Comparison of ENCODE assay signal across 10 cellular contexts in the genomic region with DNA sequence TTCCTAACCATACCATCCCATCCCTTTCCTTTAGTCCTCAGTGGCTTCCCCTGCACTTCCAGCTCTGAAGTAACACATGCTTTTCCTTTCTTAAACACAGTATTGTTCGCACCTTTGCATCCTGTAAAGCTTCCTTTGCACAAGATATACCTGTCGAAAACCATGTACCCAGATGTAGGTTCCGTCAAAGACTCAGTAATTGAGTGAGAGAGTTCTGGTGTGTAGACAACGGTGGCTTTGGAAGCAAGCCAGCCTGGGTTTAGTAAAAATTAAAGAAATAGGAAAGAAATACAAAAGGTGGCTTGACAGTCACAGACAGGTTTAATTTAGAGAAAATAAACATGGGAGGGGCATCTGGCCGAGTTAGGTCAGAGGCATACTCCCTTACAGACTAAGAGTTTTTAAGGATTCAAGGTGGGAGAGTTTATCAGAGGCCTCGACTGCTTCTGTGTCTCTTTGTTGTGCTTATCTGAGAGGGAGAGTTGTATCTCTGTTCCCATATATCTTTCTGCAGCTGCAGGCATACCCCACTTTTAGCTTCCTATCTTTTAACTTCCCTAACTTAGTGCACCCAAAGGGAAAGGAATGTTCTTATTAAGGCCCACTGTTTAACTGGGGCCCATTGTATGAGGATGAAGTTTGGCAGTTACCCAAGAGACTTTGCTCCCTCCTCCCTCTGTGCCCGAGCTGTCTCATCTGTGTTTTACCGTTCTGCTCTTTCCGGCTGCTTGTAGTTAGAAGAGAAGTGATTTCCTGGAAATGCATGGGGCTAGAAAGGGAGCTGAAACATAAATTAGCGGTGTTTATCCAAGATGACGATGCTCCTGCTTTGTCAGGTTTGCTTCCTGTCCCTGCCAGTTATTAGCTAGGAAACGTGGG. TPM values are rescaled to one million over a fixed set of nuclear protein-coding genes. Genes with fewer than 3 reads are reported as not detected.
DNase-seq lines count a peak whose midpoint lies in the region; ATAC-seq, FAIRE-seq and TF ChIP-seq lines count a peak whose summit lies in the region.
"Not testable (repeated sequence)": the region's sequence is repeated elsewhere in the genome, so short reads cannot be mapped to it uniquely, and the experiment has no call there.
"Had no signal": no experiment of that assay in that cellular context is flagged by ENCODE, and none has a peak within 500 bp of the region (broad histone marks: within the 10 kb centered on the region; RNA-seq: fewer than 3 reads in every experiment).

No MANE protein-coding gene starts in this region.

- H3K4me1 ChIP-seq in IMR-90 (ENCODE audit: control insufficient read depth, insufficient read depth, low read length); K562 (replicated peaks in 1 of 2; ENCODE audit: control insufficient read depth in 2 of 2, insufficient read depth in 2 of 2, low read length in 2 of 2); HepG2 (ENCODE audit: insufficient read depth, low read length); pancreas: not testable (repeated sequence)

- H2BK15ac ChIP-seq in IMR-90 (ENCODE audit: low read depth, low read length), result not testable (repeated sequence)

- TF ChIP-seq EP300 in K562 (IDR thresholded peaks at IDR 0.05; ENCODE audit: low read length); HepG2 (IDR thresholded peaks at IDR 0.05; ENCODE audit: low read depth in 2 of 2, low read length in 2 of 2); HepG2 (CRISPR knock-in tag; IDR thresholded peaks at IDR 0.05; ENCODE audit: borderline replicate concordance): not testable (repeated sequence)

- not testable (repeated sequence) for H3K79me2 ChIP-seq in K562 (ENCODE audit: control insufficient read depth, insufficient read depth, low read length); HepG2 (ENCODE audit: insufficient read depth, low read length)

- not testable (repeated sequence) for H3K27me3 ChIP-seq in IMR-90 (ENCODE audit: control insufficient read depth, insufficient read depth, low read length); K562 (ENCODE audit: control insufficient read depth in 2 of 2, insufficient read depth in 2 of 2, low read length in 2 of 2); HepG2 (ENCODE audit: control insufficient read depth in 1 of 2, insufficient read depth in 2 of 2, low read length in 2 of 2); pancreas

- TF ChIP-seq RAD21 in IMR-90 (IDR thresholded peaks at IDR 0.05; ENCODE audit: low read length); K562 (CRISPR knock-in tag; conservative IDR thresholded peaks at IDR 0.05 in 1 of 2, IDR thresholded peaks at IDR 0.05 in 1 of 2); HepG2 (CRISPR knock-in tag; IDR thresholded peaks at IDR 0.05): not testable (repeated sequence)

- H4K20me1 ChIP-seq in IMR-90 (ENCODE audit: insufficient read depth, low read length); K562 (replicated peaks; ENCODE audit: control insufficient read depth, insufficient read depth, low read length); HepG2 (ENCODE audit: insufficient read depth, low read length): not testable (repeated sequence)

- H4K8ac ChIP-seq in IMR-90 (ENCODE audit: low read depth in 2 of 2, low read length in 2 of 2), result not testable (repeated sequence)

- not testable (repeated sequence) for H3K14ac ChIP-seq in IMR-90 (replicated peaks; ENCODE audit: low read depth, low read length)

- H3K4me3 Mint-ChIP-seq in T-helper 17 cell; activated T-cell treated with anti-CD3 and anti-CD28 coated beads, Interleukin-2, amount 50 U/mL, for 4 hours: not testable (repeated sequence)

- not testable (repeated sequence) for H4K5ac ChIP-seq in IMR-90 (ENCODE audit: low read depth, low read length)

- H3K4ac ChIP-seq in IMR-90 (ENCODE audit: low read depth, low read length), result not testable (repeated sequence)

- H3K36me3 ChIP-seq in IMR-90 (ENCODE audit: control insufficient read depth, insufficient read depth, low read length); K562 (ENCODE audit: control insufficient read depth, insufficient read depth, low read length); HepG2 (replicated peaks in 1 of 2; ENCODE audit: control insufficient read depth in 1 of 2, insufficient read depth in 2 of 2, low read length in 2 of 2); pancreas: not testable (repeated sequence)

- not testable (repeated sequence) for H3K9me3 ChIP-seq in IMR-90 (ENCODE audit: control insufficient read depth, insufficient read depth, low read length); T-helper 17 cell (ENCODE audit: control insufficient read depth, low read length, poor library complexity, severe bottlenecking); K562 (replicated peaks; ENCODE audit: control insufficient read depth, insufficient read depth, low read depth, low read length); HepG2 (ENCODE audit: low read length); pancreas

- H3K4me1 Mint-ChIP-seq in T-helper 17 cell; activated T-cell treated with anti-CD3 and anti-CD28 coated beads, Interleukin-2, amount 50 U/mL, for 4 hours (ENCODE audit: low read depth): not testable (repeated sequence)

- intact Hi-C loops in IMR-90 (cut with micrococcal nuclease); K562 (cut with micrococcal nuclease); HepG2 (cut with micrococcal nuclease; ENCODE audit: unreplicated experiment); pancreas (cut with DNase I): not testable (repeated sequence)

- POLR2A ChIA-PET in IMR-90 (lab: Charles Lee; ENCODE audit: unreplicated experiment); K562 (lab: Yijun Ruan, JAX); HepG2 (lab: Yijun Ruan, JAX): not testable (repeated sequence)

- WGBS in IMR-90 (ENCODE audit: extremely low coverage in 2 of 2, insufficient read length in 1 of 2), 2 experiments, result no CpG with 5 or more reads among the region's 12 CpGs
- WGBS in K562 (ENCODE audit: insufficient coverage, low coverage, missing lambda C conversion rate), result no CpG with 5 or more reads among the region's 12 CpGs
- WGBS in HepG2 (ENCODE audit: low lambda C conversion rate), result no CpG with 5 or more reads among the region's 12 CpGs
- WGBS in pancreas, 2 donors, result no CpG with 5 or more reads among the region's 12 CpGs

- H4K91ac ChIP-seq in IMR-90 (ENCODE audit: insufficient read depth, low read depth, low read length), result not testable (repeated sequence)

- not testable (repeated sequence) for H3K23ac ChIP-seq in IMR-90 (ENCODE audit: low read depth, low read length)

- not testable (repeated sequence) for H3K9me3 Mint-ChIP-seq in activated T-cell treated with anti-CD3 and anti-CD28 coated beads, Interleukin-2, amount 50 U/mL, for 4 hours

- not testable (repeated sequence) for H3K27ac ChIP-seq in IMR-90 (ENCODE audit: insufficient read depth, low read length); K562 (ENCODE audit: extremely low read depth, low read depth, low read length); HepG2 (ENCODE audit: extremely low read length, insufficient read depth, low read length); pancreas

- peak; percentile 53 for ATAC-seq in GM18861 (IDR thresholded peaks at IDR 0.05; ENCODE audit: unreplicated experiment)
- ATAC-seq in IMR-90 (ENCODE audit: low read depth), result peak; percentile 32; the same call in 1 of the 2 replicates
- peak; percentile 76 for ATAC-seq in T-helper 17 cell
- peak; percentile 68 to 81 for ATAC-seq in activated T-cell treated with anti-CD3 and anti-CD28 coated beads, Interleukin-2, amount 50 U/mL, for 4 hours
- peak; percentile 84 for ATAC-seq in K562
- peak; percentile 91 for ATAC-seq in HepG2
- ATAC-seq in pancreas, result peak in 3 of 4 donors; percentile 25 to 58 (median 42)

- H2BK20ac ChIP-seq in IMR-90 (ENCODE audit: low read depth, low read length), result not testable (repeated sequence)

- H2AK9ac ChIP-seq in IMR-90 (replicated peaks; ENCODE audit: low read depth, low read length, poor library complexity), result not testable (repeated sequence)

- DNase-seq in IMR-90; T-helper 17 cell; activated T-cell treated with anti-CD3 and anti-CD28 coated beads, Interleukin-2, amount 50 U/mL, for 4 hours; K562 (ENCODE audit: extremely low read depth in 1 of 4, low spot score in 3 of 4); HepG2 (ENCODE audit: low spot score); pancreas: not testable (repeated sequence)

- H3K18ac ChIP-seq in IMR-90 (ENCODE audit: low read depth, low read length), result not testable (repeated sequence)

- not testable (repeated sequence) for FAIRE-seq in K562 (lab: Jason Lieb, UNC); HepG2 (lab: Jason Lieb, UNC); pancreas (lab: Jason Lieb, UNC)

- not testable (repeated sequence) for H3K36me3 Mint-ChIP-seq in T-helper 17 cell (ENCODE audit: low read depth); activated T-cell treated with anti-CD3 and anti-CD28 coated beads, Interleukin-2, amount 50 U/mL, for 4 hours (ENCODE audit: insufficient read depth)

- H3K56ac ChIP-seq in IMR-90 (ENCODE audit: extremely low read depth, insufficient read depth, low read length), result not testable (repeated sequence)

- not testable (repeated sequence) for H3K79me1 ChIP-seq in IMR-90 (ENCODE audit: low read depth in 1 of 2, low read length in 2 of 2)

- not testable (repeated sequence) for H2AK5ac ChIP-seq in IMR-90 (ENCODE audit: low read depth, low read length)

- not testable (repeated sequence) for H3K27ac Mint-ChIP-seq in T-helper 17 cell

- in situ Hi-C loops in IMR-90 (cut with MboI; ENCODE audit: low sequenced_read_pairs); K562 (cut with MboI); HepG2 (cut with HindIII; ENCODE audit: extremely low pct_ligation_motif_present, low pct_unique_long_range_greater_than_20kb): not testable (repeated sequence)

- H2BK120ac ChIP-seq in IMR-90 (ENCODE audit: low read depth, low read length), result not testable (repeated sequence)

- H3K9ac ChIP-seq in IMR-90 (ENCODE audit: low read depth, low read length); K562 (ENCODE audit: insufficient read depth in 1 of 2, low read depth in 2 of 2, low read length in 2 of 2); HepG2 (ENCODE audit: insufficient read depth, low read depth, low read length): not testable (repeated sequence)

- TF ChIP-seq CTCF in IMR-90 (conservative IDR thresholded peaks at IDR 0.05; ENCODE audit: low read depth, low read length); K562 (IDR thresholded peaks at IDR 0.05 in 2 of 3, conservative IDR thresholded peaks at IDR 0.05 in 1 of 3; ENCODE audit: insufficient read depth in 2 of 3, low read depth in 1 of 3, low read length in 3 of 3); HepG2 (CRISPR knock-in tag; IDR thresholded peaks at IDR 0.05); pancreas (IDR thresholded peaks at IDR 0.05): not testable (repeated sequence)

- not testable (repeated sequence) for H3K9me1 ChIP-seq in IMR-90 (ENCODE audit: insufficient read depth, low read length); K562 (ENCODE audit: control insufficient read depth, insufficient read depth, low read length)

- dilution Hi-C loops in IMR-90 (cut with HindIII; ENCODE audit: low sequenced_read_pairs, unreplicated experiment), result not testable (repeated sequence)

- not testable (repeated sequence) for H3K4me3 ChIP-seq in IMR-90 (ENCODE audit: insufficient read depth, low read depth, low read length); K562; HepG2 (replicated peaks in 1 of 3; ENCODE audit: insufficient read depth in 1 of 3, low read depth in 2 of 3, low read length in 3 of 3); pancreas

- not testable (repeated sequence) for H2AFZ ChIP-seq in IMR-90 (replicated peaks; ENCODE audit: low read length, poor library complexity); K562 (ENCODE audit: low read depth, low read length); HepG2 (ENCODE audit: low read length)

- not testable (repeated sequence) for H3K4me2 ChIP-seq in IMR-90 (ENCODE audit: low read depth, low read length); K562 (ENCODE audit: insufficient read depth, low read length); HepG2 (ENCODE audit: low read depth, low read length)

- H2BK5ac ChIP-seq in IMR-90 (ENCODE audit: low read depth, low read length, poor library complexity, severe bottlenecking), result not testable (repeated sequence)

- TF ChIP-seq POLR2A in IMR-90 (IDR thresholded peaks at IDR 0.05; ENCODE audit: low read depth, low read length); K562 (conservative IDR thresholded peaks at IDR 0.05); HepG2 (IDR thresholded peaks at IDR 0.05; ENCODE audit: insufficient read depth in 1 of 2, low read depth in 2 of 2, low read length in 2 of 2): not testable (repeated sequence)

- not testable (repeated sequence) for BruUV-seq in IMR-90 (replicated peaks; lab: Mats Ljungman, UMichigan); K562 (replicated peaks; lab: Mats Ljungman, UMichigan); HepG2 (replicated peaks; lab: Mats Ljungman, UMichigan)

- not testable (repeated sequence) for H3K27me3 Mint-ChIP-seq in T-helper 17 cell; activated T-cell treated with anti-CD3 and anti-CD28 coated beads, Interleukin-2, amount 50 U/mL, for 4 hours (ENCODE audit: low read depth)

- CTCF ChIA-PET in IMR-90 (lab: Yijun Ruan, JAX); K562 (lab: Yijun Ruan, JAX; ENCODE audit: low intra/inter-chr PET ratio); HepG2 (lab: Yijun Ruan, JAX; ENCODE audit: low intra/inter-chr PET ratio, low total read pairs): not testable (repeated sequence)

RNA-seq across cellular contexts. Expression of a gene that starts 42.7 kb away (rescaled TPM):
- under 0.01 and 0.18 TPM in 2 replicates for total RNA-seq in IMR-90 (2012; rRNA removed)
- polyA plus RNA-seq in IMR-90 (2012; rRNA removed), result 0.10 TPM in 1 of 2 replicates, not detected in the other
- not detected in 2 replicates for polyA plus RNA-seq in IMR-90 (2012; cell fraction: cytosol; rRNA removed)
- polyA plus RNA-seq in IMR-90 (2012; cell fraction: nucleus; rRNA removed; ENCODE audit: low replicate concordance), result 0.52 TPM in 1 of 2 replicates, not detected in the other
- 1 to 10 TPM in 1 of 2 donors, under 1 TPM in 1; 0.73 to 1.1 TPM for total RNA-seq in T-helper 17 cell
- total RNA-seq in activated T-cell treated with anti-CD3 and anti-CD28 coated beads, Interleukin-2, amount 50 U/mL, for 4 hours, result under 1 TPM; 0.21 to 0.35 (median 0.30) TPM
- total RNA-seq in K562 (2011; cell fraction: chromatin; rRNA removed; ENCODE audit: low replicate concordance), result 0.53 and 4.0 TPM in 2 replicates
- 0.79 and 0.83 TPM in 2 replicates for total RNA-seq in K562 (2011; cell fraction: nucleolus; rRNA removed)
- 1.1 TPM in 1 of 2 replicates, not detected in the other for total RNA-seq in K562 (2011; cell fraction: nucleoplasm; rRNA removed)
- 0.29 TPM in 1 of 2 replicates, not detected in the other for total RNA-seq in K562 (2014; rRNA removed)
- 0.04 and 0.45 TPM in 2 replicates for total RNA-seq in K562 (2014; rRNA removed; fragmentation: Illumina TruSeq; extraction: Trizol)
- total RNA-seq in K562 (2015; rRNA removed; fragmentation: Illumina TruSeq; extraction: Trizol), result not detected in 2 replicates
- 0.09 and 0.18 TPM in 2 replicates for total RNA-seq in K562 (2021)
- polyA plus RNA-seq in K562 (2011; rRNA removed), result 0.54 TPM in 1 of 2 replicates, not detected in the other
- 0.06 TPM in 1 of 2 replicates, not detected in the other for polyA plus RNA-seq in K562 (2011; cell fraction: cytosol; rRNA removed)
- 0.48 and 0.87 TPM in 2 replicates for polyA plus RNA-seq in K562 (2011; cell fraction: nucleus; rRNA removed)
- polyA plus RNA-seq in K562 (2012), result 0.04 TPM in 1 of 2 replicates, not detected in the other
- 0.04 TPM in 1 of 2 replicates, not detected in the other for polyA plus RNA-seq in K562 (2014; fragmentation: Illumina TruSeq; extraction: Trizol)
- not detected for polyA plus RNA-seq in K562 (2014; fragmentation: Nextera tagmentation; extraction: Ambion mirVana)
- 0.21 TPM in 1 of 2 replicates, not detected in the other for polyA plus RNA-seq in K562 (2014; rRNA removed)
- polyA minus RNA-seq in K562 (2011; rRNA and poly(A)+ RNA removed), result 0.63 and 1.8 TPM in 2 replicates
- polyA minus RNA-seq in K562 (2011; cell fraction: cytosol; rRNA and poly(A)+ RNA removed), result not detected in 2 replicates
- 0.54 and 2.9 TPM in 2 replicates for polyA minus RNA-seq in K562 (2011; cell fraction: nucleus; rRNA and poly(A)+ RNA removed)
- total RNA-seq in HepG2 (2016; rRNA removed; fragmentation: Illumina TruSeq; extraction: Trizol), result not detected in 2 replicates
- not detected in 2 replicates for total RNA-seq in HepG2 (2016; cell fraction: cytosol; rRNA removed; fragmentation: Illumina TruSeq; extraction: Trizol; ENCODE audit: low read depth)
- total RNA-seq in HepG2 (2016; cell fraction: insoluble cytoplasmic fraction; rRNA removed; fragmentation: Illumina TruSeq; extraction: Trizol), result not detected in 2 replicates
- total RNA-seq in HepG2 (2016; cell fraction: membrane; rRNA removed; fragmentation: Illumina TruSeq; extraction: Trizol), result not detected in 2 replicates
- not detected in 2 replicates for total RNA-seq in HepG2 (2016; cell fraction: nucleus; rRNA removed; fragmentation: Illumina TruSeq; extraction: Trizol)
- polyA plus RNA-seq in HepG2 (2011; rRNA removed), result 0.09 and 0.12 TPM in 2 replicates
- not detected in 2 replicates for polyA plus RNA-seq in HepG2 (2011; cell fraction: cytosol; rRNA removed)
- 0.29 and 0.38 TPM in 2 replicates for polyA plus RNA-seq in HepG2 (2011; cell fraction: nucleus; rRNA removed)
- polyA plus RNA-seq in HepG2 (2012), result not detected in 2 replicates
- polyA plus RNA-seq in HepG2 (2016; cell fraction: cytosol; fragmentation: Illumina TruSeq; extraction: Trizol; ENCODE audit: low read depth), result not detected in 2 replicates
- polyA plus RNA-seq in HepG2 (2016; cell fraction: insoluble cytoplasmic fraction; fragmentation: Illumina TruSeq; extraction: Trizol; ENCODE audit: low read depth), result not detected in 2 replicates
- not detected in 2 replicates for polyA plus RNA-seq in HepG2 (2016; cell fraction: membrane; fragmentation: Illumina TruSeq; extraction: Trizol; ENCODE audit: low read depth)
- polyA plus RNA-seq in HepG2 (2016; cell fraction: nucleus; fragmentation: Illumina TruSeq; extraction: Trizol; ENCODE audit: insufficient read depth, low read depth), result not detected in 2 replicates
- 0.12 and 0.42 TPM in 2 replicates for polyA minus RNA-seq in HepG2 (2011; rRNA and poly(A)+ RNA removed; ENCODE audit: low replicate concordance)
- not detected in 2 replicates for polyA minus RNA-seq in HepG2 (2011; cell fraction: cytosol; rRNA and poly(A)+ RNA removed)
- polyA minus RNA-seq in HepG2 (2011; cell fraction: nucleus; rRNA and poly(A)+ RNA removed), result 4.6 and 4.8 TPM in 2 replicates
- total RNA-seq in pancreas, result under 1 TPM in 4 of 6 donors, not detected in 2; 0.12 to 0.38 (median 0.22) TPM
- polyA plus RNA-seq in pancreas, result under 1 TPM; 0.16 to 0.34 TPM
- total RNA-seq: Calu3, PC-9, SJSA1 had no signal

Comparison
In these comparisons a context has a peak if more than half of its experiments do, and no peak if none do; other contexts are left out.
1. ATAC-seq: peak in every context shown above with its lines; median percentile 91 in HepG2; 84 in K562; 76 in T-helper 17 cell; 74 in activated T-cell treated with anti-CD3 and anti-CD28 coated beads, Interleukin-2, amount 50 U/mL, for 4 hours; 53 in GM18861; 42 in pancreas; 32 in IMR-90.